ENCODE assay signal across 20 cellular contexts in genomic region chr1:199383791-199384190, GRCh38.
DNase-seq lines count a peak whose midpoint lies in the region; ATAC-seq, FAIRE-seq and TF ChIP-seq lines count a peak whose summit lies in the region.
"Had no signal": no experiment of that assay in that cellular context is flagged by ENCODE, and none has a peak within 500 bp of the region (broad histone marks: within the 10 kb centered on the region; RNA-seq: fewer than 3 reads in every experiment).

No MANE protein-coding gene starts in this region.

- no peaks in the 10 kb centered on the region for H3K27me3 ChIP-seq in HCT116 (ENCODE audit: insufficient read depth, low read length)
- H3K27me3 ChIP-seq in K562 (ENCODE audit: control insufficient read depth in 2 of 2, insufficient read depth in 2 of 2, low read length in 2 of 2): no peaks in the 10 kb centered on the region
- H3K27me3 ChIP-seq in mammary epithelial cell (ENCODE audit: insufficient read depth, low read length): peaks cover 3% of the 10 kb centered on the region
- H3K27me3 ChIP-seq: BLaER1 treated with 17β-estradiol and CSF1 and Interleukin-3, amounts not matched to agents 10 nM and 100 nM had no signal

- FAIRE-seq in A549 (lab: Jason Lieb, UNC) (no peak), K562 (lab: Jason Lieb, UNC) (no peak)
- FAIRE-seq: A204.1, G401.6, GM12891, GM19239 had no signal

- DNase-seq in A549 (ENCODE audit: low read depth in 1 of 2, low spot score in 1 of 2): no peak
- DNase-seq in HCT116 (ENCODE audit: low read depth, low spot score): no peak
- DNase-seq in K562 (ENCODE audit: extremely low read depth in 1 of 4, low spot score in 3 of 4): no peak
- no peak for DNase-seq in mammary epithelial cell
- no peak for DNase-seq in activated CD4-positive, alpha-beta T cell treated with anti-CD3 and anti-CD28 coated beads for 48 hours
- DNase-seq: 8988T; AML-193; Caco-2; Calu3; CD4-positive, alpha-beta T cell; CD8-positive, alpha-beta T cell; DMS79 treated with DMSO at 0.1 percent for 48 hours; GF-D8 had no signal

- H3K9ac ChIP-seq in HCT116 (ENCODE audit: low read length) (no peak overlapping the region), K562 (ENCODE audit: insufficient read depth in 1 of 2, low read depth in 2 of 2, low read length in 2 of 2) (no peak overlapping the region), mammary epithelial cell (ENCODE audit: insufficient read depth, low read length) (no peak overlapping the region)
- H3K9ac ChIP-seq: BLaER1 treated with 17β-estradiol and CSF1 and Interleukin-3, amounts not matched to agents 10 nM and 100 nM had no signal

- H3K4me3 ChIP-seq in A549 (no peak overlapping the region), HCT116 (replicated peaks in 1 of 2; ENCODE audit: low read depth in 1 of 2, low read length in 2 of 2) (no peak overlapping the region), K562 (no peak overlapping the region), mammary epithelial cell (replicated peaks in 1 of 3; ENCODE audit: insufficient read depth in 1 of 3, low read depth in 2 of 3, low read length in 3 of 3) (no peak overlapping the region)
- H3K4me3 ChIP-seq: BLaER1 treated with 17β-estradiol and CSF1 and Interleukin-3, amounts not matched to agents 10 nM and 100 nM had no signal

- no peaks in the 10 kb centered on the region for H3K9me3 ChIP-seq in A549
- H3K9me3 ChIP-seq in HCT116 (ENCODE audit: control insufficient read depth in 1 of 2, insufficient read depth in 1 of 2, low read depth in 1 of 2, low read length in 2 of 2): no peaks in the 10 kb centered on the region
- H3K9me3 ChIP-seq in K562 (replicated peaks; ENCODE audit: control insufficient read depth, insufficient read depth, low read depth, low read length): no peaks in the 10 kb centered on the region; the same call in none of the 2 replicates
- H3K9me3 ChIP-seq in mammary epithelial cell (replicated peaks; ENCODE audit: insufficient read depth, low read length): no peaks in the 10 kb centered on the region
- H3K9me3 ChIP-seq: Caco-2 had no signal

- peak overlapping the region; percentile 23 for H2AFZ ChIP-seq in HCT116 (ENCODE audit: low read depth, low read length, poor library complexity, severe bottlenecking)
- H2AFZ ChIP-seq in K562 (ENCODE audit: low read depth, low read length): no peak overlapping the region
- H2AFZ ChIP-seq in mammary epithelial cell (ENCODE audit: low read depth, low read length): no peak overlapping the region

- dilution Hi-C loops in mammary epithelial cell (cut with HindIII; ENCODE audit: low sequenced_read_pairs): no loop called here

- in situ Hi-C loops in K562 (cut with MboI) (no loop called here), mammary epithelial cell (cut with MboI; ENCODE audit: low sequenced_read_pairs in 2 of 2) (no loop called here)

- no peaks in the 10 kb centered on the region for H4K20me1 ChIP-seq in HCT116 (ENCODE audit: insufficient read depth)
- H4K20me1 ChIP-seq in K562 (replicated peaks; ENCODE audit: control insufficient read depth, insufficient read depth, low read length): no peaks in the 10 kb centered on the region
- H4K20me1 ChIP-seq in mammary epithelial cell (ENCODE audit: insufficient read depth, low read length): no peaks in the 10 kb centered on the region
- H4K20me1 ChIP-seq: BLaER1 treated with 17β-estradiol and CSF1 and Interleukin-3, amounts not matched to agents 10 nM and 100 nM had no signal

- H3K4me1 ChIP-seq in A549: no peaks in the 10 kb centered on the region
- H3K4me1 ChIP-seq in HCT116 (ENCODE audit: control insufficient read depth in 1 of 2, insufficient read depth in 2 of 2, low read length in 2 of 2): no peaks in the 10 kb centered on the region
- H3K4me1 ChIP-seq in K562 (replicated peaks in 1 of 2; ENCODE audit: control insufficient read depth in 2 of 2, insufficient read depth in 2 of 2, low read length in 2 of 2): no peaks in the 10 kb centered on the region
- no peaks in the 10 kb centered on the region for H3K4me1 ChIP-seq in mammary epithelial cell (ENCODE audit: insufficient read depth, low read length)
- H3K4me1 ChIP-seq: BLaER1 treated with 17β-estradiol and CSF1 and Interleukin-3, amounts not matched to agents 10 nM and 100 nM; Caco-2 had no signal

- H3K4me2 ChIP-seq in A549 (no peak overlapping the region), HCT116 (ENCODE audit: low read length) (no peak overlapping the region), K562 (ENCODE audit: insufficient read depth, low read length) (no peak overlapping the region), mammary epithelial cell (ENCODE audit: insufficient read depth, low read depth, low read length) (no peak overlapping the region)
- H3K4me2 ChIP-seq: BLaER1 treated with 17β-estradiol and CSF1 and Interleukin-3, amounts not matched to agents 10 nM and 100 nM had no signal

- H3K79me2 ChIP-seq in HCT116 (ENCODE audit: insufficient read depth, low read length) (no peaks in the 10 kb centered on the region), K562 (ENCODE audit: control insufficient read depth, insufficient read depth, low read length) (no peaks in the 10 kb centered on the region), mammary epithelial cell (ENCODE audit: insufficient read depth, low read length) (no peaks in the 10 kb centered on the region)

- CTCF ChIA-PET in A549 (lab: Yijun Ruan, JAX): interaction anchor here (0.7 kb wide), 1 partner anchor 234 kb away, joined by 3 read pairs; no protein-coding TSS in a partner anchor
- CTCF ChIA-PET in HCT116 (lab: Charles Lee): no interaction called here
- CTCF ChIA-PET in K562 (lab: Yijun Ruan, JAX; ENCODE audit: low intra/inter-chr PET ratio): no interaction called here
- CTCF ChIA-PET in mammary epithelial cell (lab: Charles Lee; ENCODE audit: low non-redundant PET): no interaction called here

- H3K27ac ChIP-seq in A549 (no peak overlapping the region), HCT116 (ENCODE audit: low read depth, low read length) (no peak overlapping the region), K562 (ENCODE audit: extremely low read depth, low read depth, low read length) (no peak overlapping the region), mammary epithelial cell (ENCODE audit: insufficient read depth, low read depth, low read length) (no peak overlapping the region)
- H3K27ac ChIP-seq: BLaER1 treated with 17β-estradiol and CSF1 and Interleukin-3, amounts not matched to agents 10 nM and 100 nM; C4-2B had no signal

- TF ChIP-seq POLR2A in A549 (IDR thresholded peaks at IDR 0.05; ENCODE audit: low read length) (no peak), HCT116 (IDR thresholded peaks at IDR 0.05; ENCODE audit: borderline replicate concordance, extremely low read depth, insufficient read depth, insufficient read length) (no peak), K562 (conservative IDR thresholded peaks at IDR 0.05) (no peak)

- no peak for TF ChIP-seq EP300 in A549 (IDR thresholded peaks at IDR 0.05)
- no peak for TF ChIP-seq EP300 in K562 (IDR thresholded peaks at IDR 0.05; ENCODE audit: low read length)

- no peaks in the 10 kb centered on the region for H3K9me1 ChIP-seq in K562 (ENCODE audit: control insufficient read depth, insufficient read depth, low read length)

- POLR2A ChIA-PET in A549 (lab: Yijun Ruan, JAX) (no interaction called here), HCT116 (lab: Charles Lee) (no interaction called here), K562 (lab: Yijun Ruan, JAX) (no interaction called here)

- ATAC-seq in A549 (no peak), HCT116 (no peak), K562 (no peak), GM19467 (IDR thresholded peaks at IDR 0.05; ENCODE audit: unreplicated experiment) (no peak)
- ATAC-seq: CD8-positive, alpha-beta T cell had no signal

- H3K36me3 ChIP-seq in HCT116 (ENCODE audit: control insufficient read depth in 1 of 2, insufficient read depth in 2 of 2, low read length in 2 of 2) (no peaks in the 10 kb centered on the region), K562 (ENCODE audit: control insufficient read depth, insufficient read depth, low read length) (no peaks in the 10 kb centered on the region), mammary epithelial cell (ENCODE audit: insufficient read depth, low read length) (no peaks in the 10 kb centered on the region)
- H3K36me3 ChIP-seq: BLaER1 treated with 17β-estradiol and CSF1 and Interleukin-3, amounts not matched to agents 10 nM and 100 nM had no signal

- H3K9me2 ChIP-seq in HCT116 (ENCODE audit: insufficient read depth): no peaks in the 10 kb centered on the region

- intact Hi-C loops in HCT116 (cut with micrococcal nuclease) (no loop called here), K562 (cut with micrococcal nuclease) (no loop called here), mammary epithelial cell (cut with micrococcal nuclease) (no loop called here)

- no peak for TF ChIP-seq CTCF in A549 (IDR thresholded peaks at IDR 0.05)
- no peak for TF ChIP-seq CTCF in HCT116 (IDR thresholded peaks at IDR 0.05 in 2 of 3, conservative IDR thresholded peaks at IDR 0.05 in 1 of 3; ENCODE audit: borderline replicate concordance in 1 of 3, insufficient read depth in 1 of 3, low read depth in 2 of 3, low read length in 2 of 3)
- TF ChIP-seq CTCF in K562 (IDR thresholded peaks at IDR 0.05 in 2 of 3, conservative IDR thresholded peaks at IDR 0.05 in 1 of 3; ENCODE audit: insufficient read depth in 2 of 3, low read depth in 1 of 3, low read length in 3 of 3): no peak
- no peak for TF ChIP-seq CTCF in mammary epithelial cell (conservative IDR thresholded peaks at IDR 0.05 in 1 of 2, IDR thresholded peaks at IDR 0.05 in 1 of 2; ENCODE audit: extremely low read depth in 1 of 2, insufficient read depth in 1 of 2, low read depth in 1 of 2, low read length in 2 of 2)

- TF ChIP-seq RAD21 in A549 (conservative IDR thresholded peaks at IDR 0.05 in 1 of 2, IDR thresholded peaks at IDR 0.05 in 1 of 2) (no peak), HCT116 (IDR thresholded peaks at IDR 0.05; ENCODE audit: low read depth) (no peak), K562 (CRISPR knock-in tag; conservative IDR thresholded peaks at IDR 0.05 in 1 of 2, IDR thresholded peaks at IDR 0.05 in 1 of 2) (no peak)

- RAD21 ChIA-PET in HCT116 (lab: Charles Lee; ENCODE audit: low non-redundant PET in 1 of 2, low total read pairs in 2 of 2, uncharacterized antibody in 2 of 2, unreplicated experiment in 2 of 2): no interaction called here

- BruUV-seq in HCT116 (replicated peaks; lab: Mats Ljungman, UMichigan) (no TSS peak), K562 (replicated peaks; lab: Mats Ljungman, UMichigan) (no TSS peak), mammary epithelial cell (replicated peaks; lab: Mats Ljungman, UMichigan) (no TSS peak)

TF ChIP-seq in A549, 52 proteins besides CTCF, POLR2A, EP300 and RAD21 (continues in another document):
- peak; percentile 69 for TF ChIP-seq MAFK (IDR thresholded peaks at IDR 0.05; ENCODE audit: partially characterized antibody)

TF ChIP-seq in HCT116, 20 proteins besides CTCF, POLR2A, EP300 and RAD21 (continues in another document):
- no peak for TF ChIP-seq POLR2AphosphoS5 (IDR thresholded peaks at IDR 0.05; ENCODE audit: low read depth, low read length)

Comparison
In these comparisons a context has a peak if more than half of its experiments do, and no peak if none do; other contexts are left out.
1. Of the 35 proteins assayed by ChIP-seq in both K562 and A549: peak only in K562: none; only in A549: MAFK; in both: none; in neither: 34.